Comparison of ENCODE assay signal across 20 cellular contexts in the genomic region with DNA sequence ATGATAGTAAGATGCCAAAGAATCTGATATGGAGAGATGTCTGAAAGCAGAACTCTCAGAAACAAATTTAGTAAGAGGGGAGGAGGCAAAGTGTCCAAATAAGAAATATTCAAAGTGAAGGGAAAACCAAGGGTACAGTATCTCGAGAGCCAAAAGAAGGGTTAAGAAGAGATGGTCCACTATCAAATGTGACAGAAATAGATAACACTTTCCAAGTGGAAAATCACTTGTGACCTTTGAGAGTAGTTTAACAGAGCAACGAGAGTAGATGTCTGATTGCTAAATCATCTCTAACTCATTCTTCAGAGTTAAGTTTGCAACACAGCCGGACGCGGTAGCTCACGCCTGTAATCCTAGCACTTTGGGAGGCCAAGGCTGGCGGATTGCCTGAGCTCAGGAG. TPM values are rescaled to one million over a fixed set of nuclear protein-coding genes. Genes with fewer than 3 reads are reported as not detected.
DNase-seq lines count a peak whose midpoint lies in the region; ATAC-seq and TF ChIP-seq lines count a peak whose summit lies in the region.
"Had no signal": no experiment of that assay in that cellular context is flagged by ENCODE, and none has a peak within 500 bp of the region (broad histone marks: within the 10 kb centered on the region; RNA-seq: fewer than 3 reads in every experiment).

No MANE protein-coding gene starts in this region.

- TF ChIP-seq CTCF in CD4-positive, alpha-beta T cell (IDR thresholded peaks at IDR 0.05): no peak
- TF ChIP-seq CTCF in WERI-Rb-1 (IDR thresholded peaks at IDR 0.05; ENCODE audit: low read depth, low read length): no peak

- no peaks in the 10 kb centered on the region for H3K9me3 ChIP-seq in CD4-positive, alpha-beta T cell (ENCODE audit: control insufficient read depth, low read length)
- no peaks in the 10 kb centered on the region for H3K9me3 ChIP-seq in WERI-Rb-1 (ENCODE audit: severe bottlenecking)
- H3K9me3 ChIP-seq: adrenal gland, prostate gland, testis had no signal

- peaks cover 83% of the 10 kb centered on the region for H3K36me3 Mint-ChIP-seq in CD4-positive, alpha-beta T cell (ENCODE audit: low read depth)

- no peaks in the 10 kb centered on the region for H3K27me3 Mint-ChIP-seq in CD4-positive, alpha-beta T cell
- H3K27me3 Mint-ChIP-seq: T-helper 17 cell had no signal

- H3K9me3 Mint-ChIP-seq in CD4-positive, alpha-beta T cell: no peaks in the 10 kb centered on the region

- peak overlapping the region; percentile 5 for H3K27ac Mint-ChIP-seq in CD4-positive, alpha-beta T cell

- POLR2A ChIA-PET in CD4-positive, alpha-beta T cell (lab: Charles Lee): interaction anchor here (1.3 kb wide), 1 partner anchor 11 kb away, joined by 5 read pairs; the partner anchor contains the start of gene ZPR1

- no peak for DNase-seq in CD4-positive, alpha-beta T cell
- DNase-seq in MV-4-11 (lab: John Stamatoyannopoulos, UW): peak; percentile 43
- peak; percentile 65 for DNase-seq in amniotic epithelial cell (ENCODE audit: low read depth)
- DNase-seq in hepatic stellate cell (ENCODE audit: low spot score): no peak
- no peak for DNase-seq in WERI-Rb-1
- no peak for DNase-seq in stimulated activated CD4-positive, alpha-beta T cell treated with anti-CD3 and anti-CD28 coated beads, Interleukin-4, amount 100 ng/mL, for 1 hour
- DNase-seq: activated CD8-positive, alpha-beta memory T cell treated with anti-CD3 and anti-CD28 coated beads, Interleukin-2, amount 50 U/mL, for 4 hours; adrenal gland; dermis blood vessel endothelial cell; Kasumi-1; left cardiac atrium; NCI-H1417; NCI-H524 treated with DMSO at 0.1 percent for 48 hours; stimulated activated CD4-positive, alpha-beta T cell treated with anti-CD3 and anti-CD28 coated beads, Interleukin-4, amount 100 ng/mL, for 4 hours; T-helper 17 cell; testis had no signal

- no peak overlapping the region for H3K4me3 ChIP-seq in WERI-Rb-1 (ENCODE audit: low read depth, low read length)
- H3K4me3 ChIP-seq: adrenal gland, prostate gland, skin epidermis, testis had no signal

- intact Hi-C loops in CD4-positive, alpha-beta T cell (cut with DNase I, micrococcal nuclease): no loop called here

- H3K27me3 ChIP-seq in CD4-positive, alpha-beta T cell (ENCODE audit: control insufficient read depth, insufficient read depth, low read length): no peaks in the 10 kb centered on the region
- H3K27me3 ChIP-seq in WERI-Rb-1 (ENCODE audit: insufficient read depth, low read depth, severe bottlenecking): no peaks in the 10 kb centered on the region
- H3K27me3 ChIP-seq: adrenal gland, testis had no signal

- peaks cover 34% of the 10 kb centered on the region for H3K36me3 ChIP-seq in WERI-Rb-1

- no peak overlapping the region for H3K4me3 Mint-ChIP-seq in CD4-positive, alpha-beta T cell
- H3K4me3 Mint-ChIP-seq: T-helper 17 cell had no signal

- peaks cover 26% of the 10 kb centered on the region for H3K4me1 Mint-ChIP-seq in CD4-positive, alpha-beta T cell (ENCODE audit: low read depth)

- ATAC-seq in CD4-positive, alpha-beta T cell (ENCODE audit: poor library complexity): no peak
- ATAC-seq: activated CD4-positive, CD25-positive, alpha-beta regulatory T cell treated with anti-CD3 and anti-CD28 coated beads, Interleukin-2, amount 50 U/mL, for 24 hours; left cardiac atrium; T-helper 17 cell had no signal

- no peak overlapping the region for H3K27ac ChIP-seq in CD4-positive, alpha-beta T cell (ENCODE audit: low read depth, low read length)
- H3K27ac ChIP-seq in WERI-Rb-1: no peak overlapping the region
- H3K27ac ChIP-seq: adrenal gland, epithelial cell of prostate, prostate gland, skin epidermis, testis had no signal

- CTCF ChIA-PET in CD4-positive, alpha-beta T cell (lab: Charles Lee): interaction anchor here (1.1 kb wide), 1 partner anchor 14 kb away, joined by 3 read pairs; the partner anchor contains the start of gene APOA5

RNA-seq across cellular contexts. Expression of gene BUD13, which starts 4.3 kb away (rescaled TPM):
- total RNA-seq in CD4-positive, alpha-beta T cell: 10 to 100 TPM in 1 of 2 experiments, 1 to 10 TPM in 1; 9.2 to 10.1 TPM

RNA-seq across cellular contexts. Expression of gene ZPR1, which starts 10.8 kb away (rescaled TPM):
- 100 to 1,000 TPM; 117 to 118 TPM for total RNA-seq in CD4-positive, alpha-beta T cell

RNA-seq across cellular contexts. Expression of gene APOA5, which starts 14.6 kb away (rescaled TPM):
- not detected for total RNA-seq in CD4-positive, alpha-beta T cell
- total RNA-seq: dermis blood vessel endothelial cell, left cardiac atrium, T-helper 17 cell had no signal

RNA-seq across cellular contexts. Expression of gene APOA4, which starts 46.0 kb away (rescaled TPM):
- not detected for total RNA-seq in CD4-positive, alpha-beta T cell
- total RNA-seq: adrenal gland, dermis blood vessel endothelial cell, left cardiac atrium, prostate gland, T-helper 17 cell, testis had no signal

RNA-seq across cellular contexts. Expression of gene APOC3, which starts 52.7 kb away (rescaled TPM):
- not detected for total RNA-seq in CD4-positive, alpha-beta T cell
- total RNA-seq: dermis blood vessel endothelial cell, left cardiac atrium, prostate gland, T-helper 17 cell had no signal

Comparison
In these comparisons a context has a peak if more than half of its experiments do, and no peak if none do; other contexts are left out.
1. DNase-seq: peak in MV-4-11 (single experiment) and amniotic epithelial cell (single experiment); none in CD4-positive, alpha-beta T cell (0 of 10), hepatic stellate cell (single experiment), WERI-Rb-1 (single experiment) and stimulated activated CD4-positive, alpha-beta T cell treated with anti-CD3 and anti-CD28 coated beads, Interleukin-4, amount 100 ng/mL, for 1 hour (single experiment).